ENCODE assay signal across 12 cellular contexts in genomic region chr4:123811763-123812390, GRCh38.
DNase-seq lines count a peak whose midpoint lies in the region; ATAC-seq and TF ChIP-seq lines count a peak whose summit lies in the region.
"Had no signal": no experiment of that assay in that cellular context is flagged by ENCODE, and none has a peak within 500 bp of the region (broad histone marks: within the 10 kb centered on the region; RNA-seq: fewer than 3 reads in every experiment).

No MANE protein-coding gene starts in this region.

- no peak overlapping the region for H3K4me3 ChIP-seq in left ventricle myocardium inferior
- peak overlapping the region in 1 of 2 donors; percentile 18 for H3K4me3 ChIP-seq in vagina

- no peaks in the 10 kb centered on the region for H3K9me3 ChIP-seq in left ventricle myocardium inferior (replicated peaks)
- no peaks in the 10 kb centered on the region for H3K9me3 ChIP-seq in vagina

- H3K36me3 ChIP-seq in left ventricle myocardium inferior = no peaks in the 10 kb centered on the region
- H3K36me3 ChIP-seq in vagina = no peaks in the 10 kb centered on the region

- no peak for DNase-seq in Right ventricle myocardium superior
- no peak for DNase-seq in left ventricle myocardium inferior
- peak; percentile 49 for DNase-seq in LHCN-M2 (ENCODE audit: low read depth)
- peak; percentile 17 for DNase-seq in globus pallidus (ENCODE audit: low spot score)
- DNase-seq in vagina (ENCODE audit: extremely low spot score in 2 of 2) = no peak
- no peak for DNase-seq in NCI-H446 (lab: John Stamatoyannopoulos, UW)
- no peak for DNase-seq in NCI-H2171 treated with DMSO at 0.1 percent for 48 hours (lab: John Stamatoyannopoulos, UW)
- DNase-seq in effector CD8-positive, alpha-beta T cell (lab: John Stamatoyannopoulos, UW) = no peak
- DNase-seq: activated T-cell treated with anti-CD3 and anti-CD28 coated beads for 4 hours; stimulated activated CD4-positive, alpha-beta T cell treated with anti-CD3 and anti-CD28 coated beads, Interleukin-2, amount 100 ng/mL, for 24 hours had no signal

- no peak for TF ChIP-seq POLR2A in vagina (IDR thresholded peaks at IDR 0.05)

- no peak overlapping the region for H3K27ac ChIP-seq in left ventricle myocardium inferior (replicated peaks)
- peak overlapping the region; percentile 21 for H3K27ac ChIP-seq in vagina
- H3K27ac ChIP-seq: C4-2B had no signal

- H3K4me1 ChIP-seq in left ventricle myocardium inferior (no peaks in the 10 kb centered on the region), vagina (peaks cover 7% of the 10 kb centered on the region)

- H3K27me3 ChIP-seq in left ventricle myocardium inferior (ENCODE audit: low read depth) (no peaks in the 10 kb centered on the region), vagina (no peaks in the 10 kb centered on the region)

- ATAC-seq in Right ventricle myocardium superior (ENCODE audit: poor library complexity) = peak; percentile 34
- ATAC-seq: HepG2 had no signal

- intact Hi-C loops in Right ventricle myocardium superior (cut with DNase I) (no loop called here), left ventricle myocardium inferior (cut with micrococcal nuclease) (no loop called here), vagina (cut with DNase I) (no loop called here)

- no peak for TF ChIP-seq CTCF in left ventricle myocardium inferior (IDR thresholded peaks at IDR 0.05; ENCODE audit: borderline replicate concordance)
- TF ChIP-seq CTCF in vagina (IDR thresholded peaks at IDR 0.05) = no peak

Comparison
In these comparisons a context has a peak if more than half of its experiments do, and no peak if none do; other contexts are left out.
1. DNase-seq: peak in LHCN-M2 (single experiment) and globus pallidus (single experiment); none in Right ventricle myocardium superior (single experiment), left ventricle myocardium inferior (single experiment), vagina (0 of 2), NCI-H446 (0 of 2), NCI-H2171 treated with DMSO at 0.1 percent for 48 hours (single experiment) and effector CD8-positive, alpha-beta T cell (single experiment).